ENCODE assay signal across 1 cellular context in the genomic region with DNA sequence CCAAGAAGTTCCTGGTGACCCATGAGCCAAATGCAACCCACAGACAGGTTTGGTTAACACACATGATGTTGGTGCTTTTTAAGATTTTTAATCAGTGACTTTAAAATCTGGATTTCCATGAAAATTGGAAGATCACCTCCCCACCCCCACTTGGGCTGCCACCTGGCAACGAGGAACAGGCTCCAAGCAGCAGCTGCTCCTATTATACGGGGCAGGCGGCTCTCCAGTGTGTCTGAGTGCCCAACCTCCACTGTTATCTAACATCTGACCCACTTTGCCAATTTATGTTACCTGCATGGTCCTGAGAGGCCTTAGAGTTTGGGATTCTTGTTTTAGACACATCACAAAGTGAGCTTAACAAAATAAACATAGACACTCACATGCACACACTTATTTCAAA.
TF ChIP-seq lines count a peak whose summit lies in the region.

No MANE protein-coding gene starts in this region.

TF ChIP-seq in GM23338, 12 proteins besides CTCF, POLR2A, EP300 and RAD21:
- TF ChIP-seq, protein P1, sequence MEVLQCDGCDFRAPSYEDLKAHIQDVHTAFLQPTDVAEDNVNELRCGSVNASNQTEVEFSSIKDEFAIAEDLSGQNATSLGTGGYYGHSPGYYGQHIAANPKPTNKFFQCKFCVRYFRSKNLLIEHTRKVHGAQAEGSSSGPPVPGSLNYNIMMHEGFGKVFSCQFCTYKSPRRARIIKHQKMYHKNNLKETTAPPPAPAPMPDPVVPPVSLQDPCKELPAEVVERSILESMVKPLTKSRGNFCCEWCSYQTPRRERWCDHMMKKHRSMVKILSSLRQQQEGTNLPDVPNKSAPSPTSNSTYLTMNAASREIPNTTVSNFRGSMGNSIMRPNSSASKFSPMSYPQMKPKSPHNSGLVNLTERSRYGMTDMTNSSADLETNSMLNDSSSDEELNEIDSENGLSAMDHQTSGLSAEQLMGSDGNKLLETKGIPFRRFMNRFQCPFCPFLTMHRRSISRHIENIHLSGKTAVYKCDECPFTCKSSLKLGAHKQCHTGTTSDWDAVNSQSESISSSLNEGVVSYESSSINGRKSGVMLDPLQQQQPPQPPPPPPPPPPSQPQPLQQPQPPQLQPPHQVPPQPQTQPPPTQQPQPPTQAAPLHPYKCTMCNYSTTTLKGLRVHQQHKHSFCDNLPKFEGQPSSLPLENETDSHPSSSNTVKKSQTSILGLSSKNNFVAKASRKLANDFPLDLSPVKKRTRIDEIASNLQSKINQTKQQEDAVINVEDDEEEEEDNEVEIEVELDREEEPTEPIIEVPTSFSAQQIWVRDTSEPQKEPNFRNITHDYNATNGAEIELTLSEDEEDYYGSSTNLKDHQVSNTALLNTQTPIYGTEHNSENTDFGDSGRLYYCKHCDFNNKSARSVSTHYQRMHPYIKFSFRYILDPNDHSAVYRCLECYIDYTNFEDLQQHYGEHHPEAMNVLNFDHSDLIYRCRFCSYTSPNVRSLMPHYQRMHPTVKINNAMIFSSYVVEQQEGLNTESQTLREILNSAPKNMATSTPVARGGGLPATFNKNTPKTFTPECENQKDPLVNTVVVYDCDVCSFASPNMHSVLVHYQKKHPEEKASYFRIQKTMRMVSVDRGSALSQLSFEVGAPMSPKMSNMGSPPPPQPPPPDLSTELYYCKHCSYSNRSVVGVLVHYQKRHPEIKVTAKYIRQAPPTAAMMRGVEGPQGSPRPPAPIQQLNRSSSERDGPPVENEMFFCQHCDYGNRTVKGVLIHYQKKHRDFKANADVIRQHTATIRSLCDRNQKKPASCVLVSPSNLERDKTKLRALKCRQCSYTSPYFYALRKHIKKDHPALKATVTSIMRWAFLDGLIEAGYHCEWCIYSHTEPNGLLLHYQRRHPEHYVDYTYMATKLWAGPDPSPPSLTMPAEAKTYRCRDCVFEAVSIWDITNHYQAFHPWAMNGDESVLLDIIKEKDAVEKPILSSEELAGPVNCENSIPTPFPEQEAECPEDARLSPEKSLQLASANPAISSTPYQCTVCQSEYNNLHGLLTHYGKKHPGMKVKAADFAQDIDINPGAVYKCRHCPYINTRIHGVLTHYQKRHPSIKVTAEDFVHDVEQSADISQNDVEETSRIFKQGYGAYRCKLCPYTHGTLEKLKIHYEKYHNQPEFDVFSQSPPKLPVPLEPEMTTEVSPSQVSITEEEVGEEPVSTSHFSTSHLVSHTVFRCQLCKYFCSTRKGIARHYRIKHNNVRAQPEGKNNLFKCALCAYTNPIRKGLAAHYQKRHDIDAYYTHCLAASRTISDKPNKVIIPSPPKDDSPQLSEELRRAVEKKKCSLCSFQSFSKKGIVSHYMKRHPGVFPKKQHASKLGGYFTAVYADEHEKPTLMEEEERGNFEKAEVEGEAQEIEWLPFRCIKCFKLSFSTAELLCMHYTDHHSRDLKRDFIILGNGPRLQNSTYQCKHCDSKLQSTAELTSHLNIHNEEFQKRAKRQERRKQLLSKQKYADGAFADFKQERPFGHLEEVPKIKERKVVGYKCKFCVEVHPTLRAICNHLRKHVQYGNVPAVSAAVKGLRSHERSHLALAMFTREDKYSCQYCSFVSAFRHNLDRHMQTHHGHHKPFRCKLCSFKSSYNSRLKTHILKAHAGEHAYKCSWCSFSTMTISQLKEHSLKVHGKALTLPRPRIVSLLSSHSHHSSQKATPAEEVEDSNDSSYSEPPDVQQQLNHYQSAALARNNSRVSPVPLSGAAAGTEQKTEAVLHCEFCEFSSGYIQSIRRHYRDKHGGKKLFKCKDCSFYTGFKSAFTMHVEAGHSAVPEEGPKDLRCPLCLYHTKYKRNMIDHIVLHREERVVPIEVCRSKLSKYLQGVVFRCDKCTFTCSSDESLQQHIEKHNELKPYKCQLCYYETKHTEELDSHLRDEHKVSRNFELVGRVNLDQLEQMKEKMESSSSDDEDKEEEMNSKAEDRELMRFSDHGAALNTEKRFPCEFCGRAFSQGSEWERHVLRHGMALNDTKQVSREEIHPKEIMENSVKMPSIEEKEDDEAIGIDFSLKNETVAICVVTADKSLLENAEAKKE (CRISPR knock-in tag; IDR thresholded peaks at IDR 0.05) = no peak
- TF ChIP-seq ZNF114 (CRISPR knock-in tag; IDR thresholded peaks at IDR 0.05) (no peak), POLR2AphosphoS5 (IDR thresholded peaks at IDR 0.05; ENCODE audit: low read depth) (no peak), ZNF331 (CRISPR knock-in tag; IDR thresholded peaks at IDR 0.05; ENCODE audit: low read depth) (no peak), STAT1 (IDR thresholded peaks at IDR 0.05; ENCODE audit: unreplicated experiment) (no peak), EZH2 (IDR thresholded peaks at IDR 0.05; ENCODE audit: low read depth, unreplicated experiment) (no peak), CREB1 (CRISPR knock-in tag; IDR thresholded peaks at IDR 0.05; ENCODE audit: low read depth) (no peak), JUNB (IDR thresholded peaks at IDR 0.05; ENCODE audit: unreplicated experiment) (no peak), NANOG (IDR thresholded peaks at IDR 0.05; ENCODE audit: borderline replicate concordance) (no peak), EZH2phosphoT487 (IDR thresholded peaks at IDR 0.05; ENCODE audit: unreplicated experiment) (no peak)
- TF ChIP-seq, protein P2, sequence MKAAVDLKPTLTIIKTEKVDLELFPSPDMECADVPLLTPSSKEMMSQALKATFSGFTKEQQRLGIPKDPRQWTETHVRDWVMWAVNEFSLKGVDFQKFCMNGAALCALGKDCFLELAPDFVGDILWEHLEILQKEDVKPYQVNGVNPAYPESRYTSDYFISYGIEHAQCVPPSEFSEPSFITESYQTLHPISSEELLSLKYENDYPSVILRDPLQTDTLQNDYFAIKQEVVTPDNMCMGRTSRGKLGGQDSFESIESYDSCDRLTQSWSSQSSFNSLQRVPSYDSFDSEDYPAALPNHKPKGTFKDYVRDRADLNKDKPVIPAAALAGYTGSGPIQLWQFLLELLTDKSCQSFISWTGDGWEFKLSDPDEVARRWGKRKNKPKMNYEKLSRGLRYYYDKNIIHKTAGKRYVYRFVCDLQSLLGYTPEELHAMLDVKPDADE (IDR thresholded peaks at IDR 0.05) = no peak
- TF ChIP-seq, protein P3, sequence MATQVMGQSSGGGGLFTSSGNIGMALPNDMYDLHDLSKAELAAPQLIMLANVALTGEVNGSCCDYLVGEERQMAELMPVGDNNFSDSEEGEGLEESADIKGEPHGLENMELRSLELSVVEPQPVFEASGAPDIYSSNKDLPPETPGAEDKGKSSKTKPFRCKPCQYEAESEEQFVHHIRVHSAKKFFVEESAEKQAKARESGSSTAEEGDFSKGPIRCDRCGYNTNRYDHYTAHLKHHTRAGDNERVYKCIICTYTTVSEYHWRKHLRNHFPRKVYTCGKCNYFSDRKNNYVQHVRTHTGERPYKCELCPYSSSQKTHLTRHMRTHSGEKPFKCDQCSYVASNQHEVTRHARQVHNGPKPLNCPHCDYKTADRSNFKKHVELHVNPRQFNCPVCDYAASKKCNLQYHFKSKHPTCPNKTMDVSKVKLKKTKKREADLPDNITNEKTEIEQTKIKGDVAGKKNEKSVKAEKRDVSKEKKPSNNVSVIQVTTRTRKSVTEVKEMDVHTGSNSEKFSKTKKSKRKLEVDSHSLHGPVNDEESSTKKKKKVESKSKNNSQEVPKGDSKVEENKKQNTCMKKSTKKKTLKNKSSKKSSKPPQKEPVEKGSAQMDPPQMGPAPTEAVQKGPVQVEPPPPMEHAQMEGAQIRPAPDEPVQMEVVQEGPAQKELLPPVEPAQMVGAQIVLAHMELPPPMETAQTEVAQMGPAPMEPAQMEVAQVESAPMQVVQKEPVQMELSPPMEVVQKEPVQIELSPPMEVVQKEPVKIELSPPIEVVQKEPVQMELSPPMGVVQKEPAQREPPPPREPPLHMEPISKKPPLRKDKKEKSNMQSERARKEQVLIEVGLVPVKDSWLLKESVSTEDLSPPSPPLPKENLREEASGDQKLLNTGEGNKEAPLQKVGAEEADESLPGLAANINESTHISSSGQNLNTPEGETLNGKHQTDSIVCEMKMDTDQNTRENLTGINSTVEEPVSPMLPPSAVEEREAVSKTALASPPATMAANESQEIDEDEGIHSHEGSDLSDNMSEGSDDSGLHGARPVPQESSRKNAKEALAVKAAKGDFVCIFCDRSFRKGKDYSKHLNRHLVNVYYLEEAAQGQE (IDR thresholded peaks at IDR 0.05; ENCODE audit: unreplicated experiment) = no peak
